Comparison of ENCODE assay signal across 8 cellular contexts in the genomic region with DNA sequence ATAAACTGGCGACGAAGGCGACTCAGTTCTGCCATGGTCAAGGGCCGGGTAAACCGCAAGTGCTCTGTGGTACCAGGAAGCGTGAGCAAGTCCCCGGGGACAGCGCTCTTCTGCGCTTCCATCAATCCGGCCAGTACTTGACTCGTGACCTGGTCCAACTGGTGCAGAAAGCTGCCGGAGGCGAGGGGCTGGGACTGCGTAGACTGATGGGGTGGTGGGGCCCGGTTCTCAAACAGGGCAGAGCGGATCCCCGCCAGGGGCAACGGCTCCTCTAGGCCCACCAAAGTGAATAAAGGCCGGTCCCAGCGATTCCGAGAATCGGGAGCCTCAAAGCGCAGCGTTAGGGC. TPM values are rescaled to one million over a fixed set of nuclear protein-coding genes. Genes with fewer than 3 reads are reported as not detected.
DNase-seq lines count a peak whose midpoint lies in the region; ATAC-seq and TF ChIP-seq lines count a peak whose summit lies in the region.

No MANE protein-coding gene starts in this region.

- intact Hi-C loops in adrenal gland (cut with DNase I): no loop called here
- intact Hi-C loops in right cardiac atrium (cut with DNase I): no loop called here

- peak; percentile 11 for ATAC-seq in DND-41 (ENCODE audit: insufficient read depth, low read depth)
- peak; percentile 44 for ATAC-seq in GM21515 (IDR thresholded peaks at IDR 0.05; ENCODE audit: unreplicated experiment)
- ATAC-seq in right cardiac atrium: peak; percentile 64 to 68

- peaks cover 42% of the 10 kb centered on the region for H3K4me1 ChIP-seq in DND-41 (ENCODE audit: insufficient read depth, low read length)
- peaks cover 14 to 33% of the 10 kb centered on the region in 2 donors for H3K4me1 ChIP-seq in adrenal gland (replicated peaks in 1 of 2)
- H3K4me1 ChIP-seq in right cardiac atrium (ENCODE audit: control insufficient read depth, insufficient read depth, low read length): peaks cover 5% of the 10 kb centered on the region
- peaks cover 10% of the 10 kb centered on the region for H3K4me1 ChIP-seq in rectal smooth muscle tissue (ENCODE audit: control insufficient read depth, insufficient read depth, low read length)

- peaks cover 26% of the 10 kb centered on the region for H4K20me1 ChIP-seq in DND-41 (ENCODE audit: insufficient read depth, low read length)

- H3K9ac ChIP-seq in DND-41 (ENCODE audit: low read depth, low read length) (peak overlapping the region; percentile 75), rectal smooth muscle tissue (ENCODE audit: low read length) (peak overlapping the region; percentile 80)

- peaks cover 61% of the 10 kb centered on the region for H3K79me2 ChIP-seq in DND-41 (ENCODE audit: insufficient read depth, low read length)

- H3K27me3 ChIP-seq in DND-41 (ENCODE audit: insufficient read depth, low read length, poor library complexity) (no peaks in the 10 kb centered on the region), adrenal gland (no peaks in the 10 kb centered on the region), right cardiac atrium (ENCODE audit: control insufficient read depth, insufficient read depth) (no peaks in the 10 kb centered on the region), rectal smooth muscle tissue (ENCODE audit: control insufficient read depth, insufficient read depth, low read length) (no peaks in the 10 kb centered on the region)

- DNase-seq in DND-41 (no peak), MV-4-11 (lab: John Stamatoyannopoulos, UW) (peak; percentile 72), adrenal gland (peak; percentile 42 to 77 (median 60)), right cardiac atrium (peak; percentile 50 to 74 (median 73)), NCI-H1694 treated with DMSO at 0.1 percent for 48 hours (lab: John Stamatoyannopoulos, UW) (no peak), NCI-H510A (lab: John Stamatoyannopoulos, UW) (no peak)

- WGBS in adrenal gland, 4 donors: 1 to 4% (median 2%) methylated on average over 13 to 24 of the region's 24 CpGs
- 5% methylated on average over 24 of the region's 24 CpGs for WGBS in right cardiac atrium

- H3K4me2 ChIP-seq in DND-41 (ENCODE audit: insufficient read depth, low read length): peak overlapping the region; percentile 83

- H2AFZ ChIP-seq in DND-41 (ENCODE audit: low read depth, low read length): peak overlapping the region; percentile 79; the same call in 1 of the 2 replicates

- H3K4me3 ChIP-seq in DND-41 (ENCODE audit: low read depth in 1 of 2, low read length in 2 of 2) (peak overlapping the region; percentile 58 to 86), adrenal gland (peak overlapping the region in 3 of 4 donors; percentile 63 to 80 (median 65)), right cardiac atrium (ENCODE audit: low read length) (peak overlapping the region; percentile 55), rectal smooth muscle tissue (ENCODE audit: low read length) (peak overlapping the region; percentile 92)

- TF ChIP-seq CTCF in DND-41 (IDR thresholded peaks at IDR 0.05; ENCODE audit: borderline replicate concordance, extremely low read depth, low read length, poor library complexity, severe bottlenecking) (no peak), adrenal gland (IDR thresholded peaks at IDR 0.05) (no peak)

- no peak for TF ChIP-seq POLR2A in adrenal gland (IDR thresholded peaks at IDR 0.05)

- H3K36me3 ChIP-seq in DND-41 (ENCODE audit: insufficient read depth, low read length) (peaks cover 70% of the 10 kb centered on the region), adrenal gland (replicated peaks in 1 of 2) (peaks cover 0 to 5% of the 10 kb centered on the region in 2 donors), rectal smooth muscle tissue (ENCODE audit: control insufficient read depth, insufficient read depth, low read length) (no peaks in the 10 kb centered on the region)

- no peaks in the 10 kb centered on the region for H3K9me3 ChIP-seq in DND-41 (ENCODE audit: insufficient read depth, low read length, severe bottlenecking)
- no peaks in the 10 kb centered on the region for H3K9me3 ChIP-seq in adrenal gland (replicated peaks in 1 of 3)
- H3K9me3 ChIP-seq in right cardiac atrium (ENCODE audit: control insufficient read depth, low read length): no peaks in the 10 kb centered on the region

- H3K27ac ChIP-seq in DND-41 (ENCODE audit: low read length) (peak overlapping the region; percentile 85), adrenal gland (peak overlapping the region; percentile 70 to 97 (median 92)), right cardiac atrium (ENCODE audit: low read length) (no peak overlapping the region), rectal smooth muscle tissue (ENCODE audit: low read depth, low read length) (peak overlapping the region; percentile 88)

RNA-seq across cellular contexts. Expression of a gene that starts 0.9 kb away (rescaled TPM):
- total RNA-seq in adrenal gland: 10 to 100 TPM; 10.8 to 20.4 (median 13.1) TPM
- polyA plus RNA-seq in adrenal gland: 1 to 10 TPM; 4.7 to 9.1 (median 6.2) TPM
- total RNA-seq in right cardiac atrium: 1 to 10 TPM; 3.5 to 5.4 (median 3.9) TPM
- polyA plus RNA-seq in right cardiac atrium: 4.4 TPM

RNA-seq across cellular contexts. Expression of a gene that starts 22.2 kb away (rescaled TPM):
- total RNA-seq in adrenal gland (10 to 100 TPM; 37.4 to 69.5 (median 51.9) TPM), right cardiac atrium (10 to 100 TPM; 24.6 to 40.5 (median 28.9) TPM)
- polyA plus RNA-seq in adrenal gland (10 to 100 TPM; 14.5 to 18.7 (median 18.7) TPM), right cardiac atrium (18.4 TPM)

RNA-seq across cellular contexts. Expression of a gene that starts 23.3 kb away (rescaled TPM):
- total RNA-seq in adrenal gland (10 to 100 TPM; 39.4 to 99.6 (median 54.5) TPM), right cardiac atrium (10 to 100 TPM; 28.5 to 35.8 (median 34.3) TPM)
- polyA plus RNA-seq in adrenal gland (100 to 1,000 TPM in 1 of 3 donors, 10 to 100 TPM in 2; 47.6 to 126 (median 72.3) TPM), right cardiac atrium (31.2 TPM)

RNA-seq across cellular contexts. Expression of a gene that starts 42.3 kb away (rescaled TPM):
- total RNA-seq in adrenal gland (1 to 10 TPM in 6 of 8 donors, under 1 TPM in 2; 0.48 to 9.2 (median 2.1) TPM), right cardiac atrium (under 1 TPM in 1 of 4 donors, not detected in 3; 0.06 TPM)
- polyA plus RNA-seq in adrenal gland (1 to 10 TPM in 2 of 3 donors, under 1 TPM in 1; 0.20 to 4.9 (median 1.2) TPM), right cardiac atrium (0.02 TPM)

Comparison
In these comparisons a context has a peak if more than half of its experiments do, and no peak if none do; other contexts are left out.
1. ATAC-seq: peak in every context shown above with its lines; median percentile 66 in right cardiac atrium; 44 in GM21515; 11 in DND-41.
2. DNase-seq: peak in MV-4-11 (single experiment), adrenal gland (7 of 7) and right cardiac atrium (3 of 3); none in DND-41 (single experiment), NCI-H1694 treated with DMSO at 0.1 percent for 48 hours (single experiment) and NCI-H510A (single experiment).
3. Peak in every context shown above with its lines, with median percentiles within 50 percentile points of each other: H3K4me3 ChIP-seq.